In genomic region chr12:106137456-106138278, GRCh38 we compare ENCODE assay signal across 7 cellular contexts. TPM values are rescaled to one million over a fixed set of nuclear protein-coding genes. Genes with fewer than 3 reads are reported as not detected.
DNase-seq lines count a peak whose midpoint lies in the region; ATAC-seq and TF ChIP-seq lines count a peak whose summit lies in the region.

No MANE protein-coding gene starts in this region.

- intact Hi-C loops in activated T-helper 2 cell treated with anti-CD3 and anti-CD28 coated beads, Interferon-gamma antibody, Interleukin-2, Interleukin-4, amounts not matched to agents 10 μg/mL and 5 μg/mL and 100 μg/mL, durations not matched to agents 14 hours and 24 hours and 36 hours (cut with micrococcal nuclease), result loop anchor here (5.0 to 10.0 kb wide), 3 partner anchors 85 to 450 kb away; no protein-coding TSS in a partner anchor

- H3K27ac ChIP-seq in iPS DF 6.9 (ENCODE audit: low read length), result no peak overlapping the region
- H3K27ac ChIP-seq in skeletal muscle tissue (ENCODE audit: low read depth, low read length), result peak overlapping the region; percentile 99

- peak overlapping the region; percentile 97 to 99 (median 97) for H3K9ac ChIP-seq in skeletal muscle tissue (ENCODE audit: low read depth in 1 of 3, low read length in 3 of 3)

- H3K27me3 ChIP-seq in iPS DF 6.9 (ENCODE audit: control insufficient read depth, insufficient read depth, low read length) (no peaks in the 10 kb centered on the region), skeletal muscle tissue (ENCODE audit: control insufficient read depth in 3 of 3, insufficient read depth in 3 of 3, low read length in 3 of 3) (no peaks in the 10 kb centered on the region)

- ATAC-seq in GM18517 (IDR thresholded peaks at IDR 0.05; ENCODE audit: unreplicated experiment), result no peak

- H3K36me3 ChIP-seq in iPS DF 6.9 (ENCODE audit: control insufficient read depth, insufficient read depth, low read length), result no peaks in the 10 kb centered on the region
- peaks cover 0 to 3% (median 0%) of the 10 kb centered on the region in 3 donors for H3K36me3 ChIP-seq in skeletal muscle tissue (ENCODE audit: control insufficient read depth in 3 of 3, insufficient read depth in 3 of 3, low read length in 3 of 3)

- WGBS in iPS DF 6.9 (ENCODE audit: insufficient coverage, insufficient read length), result no CpG with 5 or more reads among the region's 15 CpGs

- H3K9me3 ChIP-seq in iPS DF 6.9 (ENCODE audit: control insufficient read depth, insufficient read depth, low read length) (no peaks in the 10 kb centered on the region), skeletal muscle tissue (ENCODE audit: control insufficient read depth in 3 of 3, low read length in 3 of 3) (no peaks in the 10 kb centered on the region)

- peak overlapping the region; percentile 97 for H3K4me3 Mint-ChIP-seq in HFFc6
- H3K4me3 Mint-ChIP-seq in activated T-helper 2 cell treated with anti-CD3 and anti-CD28 coated beads, Interferon-gamma antibody, Interleukin-2, Interleukin-4, amounts not matched to agents 10 μg/mL and 5 μg/mL and 100 μg/mL, durations not matched to agents 14 hours and 24 hours and 36 hours (ENCODE audit: low read depth), result peak overlapping the region; percentile 62

- H3K9me3 Mint-ChIP-seq in HFFc6, result no peaks in the 10 kb centered on the region
- no peaks in the 10 kb centered on the region for H3K9me3 Mint-ChIP-seq in activated T-helper 2 cell treated with anti-CD3 and anti-CD28 coated beads, Interferon-gamma antibody, Interleukin-2, Interleukin-4, amounts not matched to agents 10 μg/mL and 5 μg/mL and 100 μg/mL, durations not matched to agents 14 hours and 24 hours and 36 hours

- DNase-seq in HFFc6 (no peak), iPS DF 6.9 (ENCODE audit: low read depth, low spot score) (no peak), AG08396 (ENCODE audit: low spot score) (no peak), NK-92 (lab: John Stamatoyannopoulos, UW; ENCODE audit: unreplicated experiment) (no peak)
- DNase-seq in activated T-helper 2 cell treated with anti-CD3 and anti-CD28 coated beads, Interferon-gamma antibody, Interleukin-2, Interleukin-4, amounts not matched to agents 10 μg/mL and 5 μg/mL and 100 μg/mL, durations not matched to agents 14 hours and 24 hours and 36 hours (ENCODE audit: low spot score), result no peak

- no peak for TF ChIP-seq CTCF in HFFc6 (IDR thresholded peaks at IDR 0.05)

- no peaks in the 10 kb centered on the region; the same call in 1 of the 2 replicates for H3K27me3 Mint-ChIP-seq in HFFc6 (ENCODE audit: insufficient read depth)
- peaks cover 64% of the 10 kb centered on the region for H3K27me3 Mint-ChIP-seq in activated T-helper 2 cell treated with anti-CD3 and anti-CD28 coated beads, Interferon-gamma antibody, Interleukin-2, Interleukin-4, amounts not matched to agents 10 μg/mL and 5 μg/mL and 100 μg/mL, durations not matched to agents 14 hours and 24 hours and 36 hours (ENCODE audit: low read depth)

- peaks cover 16% of the 10 kb centered on the region for H3K4me1 ChIP-seq in iPS DF 6.9 (ENCODE audit: control insufficient read depth, insufficient read depth, low read length)
- H3K4me1 ChIP-seq in skeletal muscle tissue (ENCODE audit: control insufficient read depth in 3 of 3, insufficient read depth in 3 of 3, low read length in 3 of 3), result peaks cover 49 to 65% (median 63%) of the 10 kb centered on the region in 3 donors

- H3K4me3 ChIP-seq in iPS DF 6.9 (ENCODE audit: low read length), result peak overlapping the region; percentile 94; the same call in 1 of the 2 replicates
- peak overlapping the region; percentile 83 to 90 (median 83) for H3K4me3 ChIP-seq in skeletal muscle tissue (ENCODE audit: low read length in 3 of 3)

- peaks cover 28% of the 10 kb centered on the region for H3K36me3 Mint-ChIP-seq in HFFc6 (ENCODE audit: low read depth)
- no peaks in the 10 kb centered on the region for H3K36me3 Mint-ChIP-seq in activated T-helper 2 cell treated with anti-CD3 and anti-CD28 coated beads, Interferon-gamma antibody, Interleukin-2, Interleukin-4, amounts not matched to agents 10 μg/mL and 5 μg/mL and 100 μg/mL, durations not matched to agents 14 hours and 24 hours and 36 hours (ENCODE audit: low read depth)

- H3K4me1 Mint-ChIP-seq in HFFc6 (ENCODE audit: low read depth), result peaks cover 76% of the 10 kb centered on the region
- peaks cover 3% of the 10 kb centered on the region for H3K4me1 Mint-ChIP-seq in activated T-helper 2 cell treated with anti-CD3 and anti-CD28 coated beads, Interferon-gamma antibody, Interleukin-2, Interleukin-4, amounts not matched to agents 10 μg/mL and 5 μg/mL and 100 μg/mL, durations not matched to agents 14 hours and 24 hours and 36 hours (ENCODE audit: low read depth)

- peak overlapping the region; percentile 83 for H3K27ac Mint-ChIP-seq in HFFc6
- no peak overlapping the region for H3K27ac Mint-ChIP-seq in activated T-helper 2 cell treated with anti-CD3 and anti-CD28 coated beads, Interferon-gamma antibody, Interleukin-2, Interleukin-4, amounts not matched to agents 10 μg/mL and 5 μg/mL and 100 μg/mL, durations not matched to agents 14 hours and 24 hours and 36 hours

RNA-seq across cellular contexts. Expression of gene NUAK1, which starts 1.1 kb away (rescaled TPM):
- total RNA-seq in HFFc6 (2021; fragmentation: NEBNext Ultra II Directional; extraction: Animal tissue kit (Norgen Biotek cat#: 25700)), result 10 to 100 TPM; 11.0 to 37.3 (median 14.1) TPM
- total RNA-seq in activated T-helper 2 cell treated with anti-CD3 and anti-CD28 coated beads, Interferon-gamma antibody, Interleukin-2, Interleukin-4, amounts not matched to agents 10 μg/mL and 5 μg/mL and 100 μg/mL, durations not matched to agents 14 hours and 24 hours and 36 hours, result 0.02 and 0.11 TPM in 2 replicates
- 9.4 TPM for total RNA-seq in skeletal muscle tissue
